8 cellular contexts compared by ENCODE assay signal in the genomic region with DNA sequence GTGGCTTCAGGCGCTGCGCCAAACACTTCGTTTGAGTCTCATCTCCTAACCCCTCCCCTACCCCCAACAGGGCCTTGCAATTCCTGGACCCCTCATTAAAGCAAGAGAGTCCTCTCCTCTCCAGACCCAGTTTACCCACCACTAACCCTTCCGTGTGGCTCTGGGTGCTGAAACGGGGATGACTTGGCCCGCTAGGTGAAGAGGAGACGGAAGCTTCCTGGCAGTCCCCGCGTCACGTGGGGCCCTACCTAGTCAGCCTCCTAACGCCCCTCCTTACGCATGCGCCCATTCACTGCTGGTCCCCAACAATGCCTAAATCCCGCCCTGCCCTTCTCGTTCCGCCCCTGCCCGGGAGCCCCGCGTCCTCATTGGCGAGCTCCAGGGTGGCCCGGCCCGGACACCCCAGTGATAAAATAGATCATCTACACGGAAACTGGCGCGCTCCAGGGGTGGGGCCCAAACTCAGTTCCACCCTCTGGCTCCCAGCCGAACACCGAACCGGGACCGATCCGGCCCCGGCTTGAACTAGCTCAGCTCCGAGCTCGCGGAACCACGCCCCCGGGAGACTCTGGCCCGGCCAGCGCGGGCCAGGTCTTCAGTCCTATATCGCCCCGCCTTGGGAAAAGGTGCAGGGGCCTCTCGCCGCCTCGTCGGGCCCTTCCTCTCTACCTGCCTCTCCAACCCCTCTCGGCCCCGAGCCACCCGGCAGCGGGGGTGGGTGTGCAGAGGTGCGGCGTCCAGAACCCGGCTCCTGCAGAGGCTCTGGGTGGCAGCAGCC. TPM values are rescaled to one million over a fixed set of nuclear protein-coding genes. Genes with fewer than 3 reads are reported as not detected.
A peak's percentile ranks its signal among the peaks of the same experiment; 100 is the strongest.
DNase-seq lines count a peak whose midpoint lies in the region; ATAC-seq, FAIRE-seq and TF ChIP-seq lines count a peak whose summit lies in the region.

Gene SLC16A13 (plus strand): TSS at position 425 of the 778 bp plus-strand sequence. CDS start 368 bp downstream, outside the sequence.

- no peaks in the 10 kb centered on the region for H3K9me3 Mint-ChIP-seq in naive thymus-derived CD8-positive, alpha-beta T cell

- FAIRE-seq in H54 (lab: Jason Lieb, UNC): peak; percentile 71

- peaks cover 0 to 1% (median 0%) of the 10 kb centered on the region in 3 donors for H3K36me3 Mint-ChIP-seq in naive thymus-derived CD8-positive, alpha-beta T cell

- H3K27ac Mint-ChIP-seq in naive thymus-derived CD8-positive, alpha-beta T cell: peak within 1 kb of the TSS; percentile 97 to 99 (median 98)

- ATAC-seq in naive thymus-derived CD8-positive, alpha-beta T cell: peak; percentile 88 to 91

- DNase-seq in ELR (ENCODE audit: low read depth): peak; percentile 98
- DNase-seq in H54 (ENCODE audit: insufficient read length, low spot score): peak; percentile 99
- DNase-seq in LoVo (ENCODE audit: low spot score): peak; percentile 97
- peak; percentile 96 for DNase-seq in activated T-helper 9 cell treated with anti-CD3 and anti-CD28 coated beads, Interleukin-2, amount 50 U/mL, for 16 hours (ENCODE audit: low read depth)
- DNase-seq in fibroblast of peridontal ligament (ENCODE audit: extremely low read depth): peak; percentile 91
- DNase-seq in naive thymus-derived CD8-positive, alpha-beta T cell: peak; percentile 93 to 99 (median 96)
- peak; percentile 93 to 99 (median 97) for DNase-seq in stimulated activated naive CD4-positive, alpha-beta T cell (lab: John Stamatoyannopoulos, UW)

- H3K27me3 Mint-ChIP-seq in naive thymus-derived CD8-positive, alpha-beta T cell: no peaks in the 10 kb centered on the region

- peak; percentile 75 for TF ChIP-seq POLR2A in H54 (IDR thresholded peaks at IDR 0.05; ENCODE audit: low read depth, low read length)
- peak; percentile 97 for TF ChIP-seq POLR2A in Raji (IDR thresholded peaks at IDR 0.05; ENCODE audit: insufficient read depth, low read depth, low read length)

- POLR2A ChIA-PET in naive thymus-derived CD8-positive, alpha-beta T cell (lab: Charles Lee): interaction anchor here (0.7 to 3.4 kb wide), 20 partner anchors 10 to 1451 kb away, joined by 3 to 81 read pairs (median 4); partner anchors contain the start of genes ASGR1, BCL6B, C17orf100 and FXR2

- peak within 1 kb of the TSS; percentile 91 to 97 (median 94) for H3K4me3 Mint-ChIP-seq in naive thymus-derived CD8-positive, alpha-beta T cell

- H3K4me1 Mint-ChIP-seq in naive thymus-derived CD8-positive, alpha-beta T cell: peaks cover 30 to 71% (median 67%) of the 10 kb centered on the region in 4 donors

RNA-seq across cellular contexts. Expression of gene SLC16A13, which starts in this region (rescaled TPM):
- 10 to 100 TPM; 11.5 to 14.7 TPM for total RNA-seq in naive thymus-derived CD8-positive, alpha-beta T cell
- 1 to 10 TPM in 1 of 3 donors, under 1 TPM in 2; 0.93 to 1.2 (median 0.97) TPM for polyA plus RNA-seq in naive thymus-derived CD8-positive, alpha-beta T cell

Comparison
In these comparisons a context has a peak if more than half of its experiments do, and no peak if none do; other contexts are left out.
1. Peak in every context shown above with its lines: DNase-seq and ATAC-seq.